In genomic region chr7:133746305-133746704, GRCh38 we compare ENCODE assay signal across 23 cellular contexts.
DNase-seq lines count a peak whose midpoint lies in the region; ATAC-seq, FAIRE-seq and TF ChIP-seq lines count a peak whose summit lies in the region.
"Had no signal": no experiment of that assay in that cellular context is flagged by ENCODE, and none has a peak within 500 bp of the region (broad histone marks: within the 10 kb centered on the region; RNA-seq: fewer than 3 reads in every experiment).

No MANE protein-coding gene starts in this region.

- DNase-seq in GM23338 (ENCODE audit: low spot score) (no peak), K562 (ENCODE audit: extremely low read depth in 1 of 4, low spot score in 3 of 4) (no peak), foreskin keratinocyte (peak; percentile 49 to 74), trophoblast cell (peak in 1 of 2 donors; percentile 3), aorta (no peak), NCI-H2196 (lab: John Stamatoyannopoulos, UW; ENCODE audit: unreplicated experiment) (no peak), EL (no peak)
- no peak for DNase-seq in effector memory CD4-positive, alpha-beta T cell
- DNase-seq: CD4-positive, alpha-beta T cell; DMS153; KBM-7; NCI-H1105 treated with DMSO at 0.1 percent for 48 hours; NCI-H1694 treated with DMSO at 0.1 percent for 48 hours; NCI-H2107; NCI-H2227 treated with DMSO at 0.1 percent for 48 hours; NCI-H524; NCI-H82; OCI-M1; RPMI8226; SIG-M5 had no signal

- TF ChIP-seq CTCF in GM23338 (conservative IDR thresholded peaks at IDR 0.05; ENCODE audit: low read depth in 2 of 2) (no peak), K562 (IDR thresholded peaks at IDR 0.05 in 2 of 3, conservative IDR thresholded peaks at IDR 0.05 in 1 of 3; ENCODE audit: insufficient read depth in 2 of 3, low read depth in 1 of 3, low read length in 3 of 3) (no peak), foreskin keratinocyte (conservative IDR thresholded peaks at IDR 0.05) (no peak)

- no peak overlapping the region for H3K4ac ChIP-seq in trophoblast cell (ENCODE audit: low read depth, low read length)

- peaks cover 21% of the 10 kb centered on the region for H3K4me1 ChIP-seq in GM23338 (ENCODE audit: insufficient read depth)
- no peaks in the 10 kb centered on the region for H3K4me1 ChIP-seq in K562 (replicated peaks in 1 of 2; ENCODE audit: control insufficient read depth in 2 of 2, insufficient read depth in 2 of 2, low read length in 2 of 2)
- peaks cover 11% of the 10 kb centered on the region for H3K4me1 ChIP-seq in foreskin keratinocyte
- peaks cover 2 to 9% of the 10 kb centered on the region in 2 experiments for H3K4me1 ChIP-seq in trophoblast cell (ENCODE audit: control insufficient read depth in 1 of 2, insufficient read depth in 2 of 2, low read length in 2 of 2)
- H3K4me1 ChIP-seq in effector memory CD4-positive, alpha-beta T cell (ENCODE audit: control insufficient read depth, insufficient read depth, low read length, poor library complexity, severe bottlenecking), result no peaks in the 10 kb centered on the region
- peaks cover 0 to 3% of the 10 kb centered on the region in 2 donors for H3K4me1 ChIP-seq in aorta (ENCODE audit: control insufficient read depth in 1 of 2, insufficient read depth in 2 of 2, low read length in 2 of 2)

- H3K27me3 Mint-ChIP-seq in GM23338 (ENCODE audit: insufficient read depth, low read depth, poor library complexity), result no peaks in the 10 kb centered on the region
- H3K27me3 Mint-ChIP-seq: CD4-positive, alpha-beta T cell had no signal

- no peak overlapping the region for H4K8ac ChIP-seq in trophoblast cell (ENCODE audit: low read depth, low read length)

- H3K36me3 ChIP-seq in GM23338 (ENCODE audit: insufficient read depth), result no peaks in the 10 kb centered on the region
- no peaks in the 10 kb centered on the region for H3K36me3 ChIP-seq in K562 (ENCODE audit: control insufficient read depth, insufficient read depth, low read length)
- H3K36me3 ChIP-seq in trophoblast cell (ENCODE audit: control insufficient read depth in 1 of 2, insufficient read depth in 2 of 2, low read length in 2 of 2), result no peaks in the 10 kb centered on the region
- no peaks in the 10 kb centered on the region for H3K36me3 ChIP-seq in effector memory CD4-positive, alpha-beta T cell (ENCODE audit: control insufficient read depth, insufficient read depth, low read length)
- H3K36me3 ChIP-seq in aorta (ENCODE audit: control insufficient read depth in 1 of 2, insufficient read depth in 2 of 2, low read length in 1 of 2), result no peaks in the 10 kb centered on the region

- no peak for TF ChIP-seq POLR2A in K562 (conservative IDR thresholded peaks at IDR 0.05)

- intact Hi-C loops in K562 (cut with micrococcal nuclease), result loop anchor here (10.0 kb wide), 1 partner anchor 312 kb away; no protein-coding TSS in a partner anchor
- intact Hi-C loops in aorta (cut with DNase I), result no loop called here

- TF ChIP-seq EP300 in K562 (IDR thresholded peaks at IDR 0.05; ENCODE audit: low read length), result no peak

- H2BK120ac ChIP-seq in trophoblast cell (ENCODE audit: insufficient read depth, low read length, poor library complexity), result no peak overlapping the region

- no peaks in the 10 kb centered on the region for H3K9me1 ChIP-seq in K562 (ENCODE audit: control insufficient read depth, insufficient read depth, low read length)

- H3K9me3 ChIP-seq in K562 (replicated peaks; ENCODE audit: control insufficient read depth, insufficient read depth, low read depth, low read length) (no peaks in the 10 kb centered on the region), trophoblast cell (ENCODE audit: insufficient read depth, low read depth, low read length) (no peaks in the 10 kb centered on the region), aorta (ENCODE audit: control insufficient read depth, low read length) (no peaks in the 10 kb centered on the region)
- H3K9me3 ChIP-seq in effector memory CD4-positive, alpha-beta T cell (ENCODE audit: control insufficient read depth, low read length), result no peaks in the 10 kb centered on the region
- H3K9me3 ChIP-seq: Caco-2 had no signal

- H3K27me3 ChIP-seq in GM23338 (ENCODE audit: insufficient read depth), result no peaks in the 10 kb centered on the region
- H3K27me3 ChIP-seq in K562 (ENCODE audit: control insufficient read depth in 2 of 2, insufficient read depth in 2 of 2, low read length in 2 of 2), result no peaks in the 10 kb centered on the region
- no peaks in the 10 kb centered on the region for H3K27me3 ChIP-seq in foreskin keratinocyte
- no peaks in the 10 kb centered on the region for H3K27me3 ChIP-seq in trophoblast cell (ENCODE audit: insufficient read depth, low read length)
- no peaks in the 10 kb centered on the region for H3K27me3 ChIP-seq in effector memory CD4-positive, alpha-beta T cell (replicated peaks; ENCODE audit: control insufficient read depth, insufficient read depth, low read length, poor library complexity, severe bottlenecking)
- no peaks in the 10 kb centered on the region for H3K27me3 ChIP-seq in aorta (ENCODE audit: control insufficient read depth in 1 of 2, insufficient read depth in 2 of 2, low read length in 1 of 2)

- H3K9ac ChIP-seq in K562 (ENCODE audit: insufficient read depth in 1 of 2, low read depth in 2 of 2, low read length in 2 of 2) (no peak overlapping the region), trophoblast cell (ENCODE audit: low read length) (no peak overlapping the region)

- no peak overlapping the region for H3K14ac ChIP-seq in trophoblast cell (ENCODE audit: low read length)

- no peak overlapping the region for H4K91ac ChIP-seq in trophoblast cell (ENCODE audit: low read depth, low read length)

- FAIRE-seq in K562 (lab: Jason Lieb, UNC), result peak; percentile 32
- FAIRE-seq: GM12878 had no signal

- H3K27ac Mint-ChIP-seq in GM23338, result peak overlapping the region; percentile 57; the same call in 1 of the 2 replicates
- H3K27ac Mint-ChIP-seq: CD4-positive, alpha-beta T cell had no signal

- no peak for TF ChIP-seq RAD21 in K562 (CRISPR knock-in tag; conservative IDR thresholded peaks at IDR 0.05 in 1 of 2, IDR thresholded peaks at IDR 0.05 in 1 of 2)

- no TSS peak for BruUV-seq in K562 (replicated peaks; lab: Mats Ljungman, UMichigan)

- H2BK5ac ChIP-seq in trophoblast cell (ENCODE audit: low read depth, low read length, poor library complexity), result no peak overlapping the region

- H3K36me3 Mint-ChIP-seq in GM23338 (ENCODE audit: low read depth), result no peaks in the 10 kb centered on the region

- H3K4me3 ChIP-seq in GM23338 (no peak overlapping the region), K562 (no peak overlapping the region), trophoblast cell (ENCODE audit: low read depth, low read length) (no peak overlapping the region), aorta (ENCODE audit: low read length in 2 of 2) (no peak overlapping the region)
- H3K4me3 ChIP-seq in effector memory CD4-positive, alpha-beta T cell (ENCODE audit: insufficient read depth, low read depth, low read length, poor library complexity, severe bottlenecking), result no peak overlapping the region
- H3K4me3 ChIP-seq: GM12878 had no signal

- in situ Hi-C loops in K562 (cut with MboI), result no loop called here

- H3K9me2 ChIP-seq in GM23338 (ENCODE audit: insufficient read depth), result no peaks in the 10 kb centered on the region

- H2AFZ ChIP-seq in GM23338 (no peak overlapping the region), K562 (ENCODE audit: low read depth, low read length) (no peak overlapping the region), trophoblast cell (ENCODE audit: insufficient read depth, low read length, poor library complexity) (no peak overlapping the region)

- H3K23ac ChIP-seq in trophoblast cell (ENCODE audit: low read length), result no peak overlapping the region

- CTCF ChIA-PET in K562 (lab: Yijun Ruan, JAX; ENCODE audit: low intra/inter-chr PET ratio), result no interaction called here

- H3K27ac ChIP-seq in GM23338 (ENCODE audit: low read depth) (peak overlapping the region; percentile 22; the same call in 1 of the 2 replicates), K562 (ENCODE audit: extremely low read depth, low read depth, low read length) (no peak overlapping the region), foreskin keratinocyte (peak overlapping the region; percentile 0), trophoblast cell (ENCODE audit: low read depth, low read length) (peak overlapping the region; percentile 87), aorta (ENCODE audit: low read depth in 1 of 2, low read length in 2 of 2) (no peak overlapping the region)
- H3K27ac ChIP-seq in effector memory CD4-positive, alpha-beta T cell (ENCODE audit: insufficient read depth, low read length, poor library complexity, severe bottlenecking), result no peak overlapping the region

- no peak overlapping the region for H2AK5ac ChIP-seq in trophoblast cell (ENCODE audit: low read length)

- peak overlapping the region; percentile 82 for H2BK12ac ChIP-seq in trophoblast cell (ENCODE audit: low read length)

- no peaks in the 10 kb centered on the region for H3K79me2 ChIP-seq in GM23338 (replicated peaks; ENCODE audit: insufficient read depth)
- H3K79me2 ChIP-seq in K562 (ENCODE audit: control insufficient read depth, insufficient read depth, low read length), result no peaks in the 10 kb centered on the region
- H3K79me2 ChIP-seq in trophoblast cell (ENCODE audit: control insufficient read depth, insufficient read depth, low read length, poor library complexity), result no peaks in the 10 kb centered on the region

- H3K4me1 Mint-ChIP-seq in GM23338, result peaks cover 44% of the 10 kb centered on the region; the same call in 2 of the 3 replicates

- peaks cover 2% of the 10 kb centered on the region for H3K79me1 ChIP-seq in trophoblast cell (ENCODE audit: low read length)

- H3K4me2 ChIP-seq in GM23338 (no peak overlapping the region), K562 (ENCODE audit: insufficient read depth, low read length) (no peak overlapping the region), trophoblast cell (ENCODE audit: low read length) (peak overlapping the region; percentile 30)

- WGBS in K562 (ENCODE audit: insufficient coverage, low coverage, missing lambda C conversion rate), result 20% methylated on average over 3 of the region's 3 CpGs
- WGBS in trophoblast cell (ENCODE audit: extremely low coverage, insufficient coverage, insufficient read length), result no CpG with 5 or more reads among the region's 3 CpGs
- 54 to 55% methylated on average over 3 of the region's 3 CpGs for WGBS in aorta, 2 donors

- no peak overlapping the region for H4K12ac ChIP-seq in trophoblast cell (ENCODE audit: low read depth, low read length)

- no peak overlapping the region for H3K18ac ChIP-seq in trophoblast cell (ENCODE audit: low read length)

- H3K9me3 Mint-ChIP-seq in GM23338, result no peaks in the 10 kb centered on the region
- H3K9me3 Mint-ChIP-seq: CD4-positive, alpha-beta T cell had no signal

- POLR2A ChIA-PET in K562 (lab: Yijun Ruan, JAX), result no interaction called here

- no peak overlapping the region for H3K4me3 Mint-ChIP-seq in GM23338
- H3K4me3 Mint-ChIP-seq: CD4-positive, alpha-beta T cell had no signal

- no peak for ATAC-seq in GM23338
- no peak for ATAC-seq in K562
- ATAC-seq in foreskin keratinocyte, result peak; percentile 92
- ATAC-seq in aorta (ENCODE audit: low FRiP score), result no peak
- ATAC-seq: GM12878, HCT116 had no signal

- H3F3A ChIP-seq in GM23338 (replicated peaks; ENCODE audit: low read depth), result no peaks in the 10 kb centered on the region

- H4K20me1 ChIP-seq in GM23338 (replicated peaks; ENCODE audit: insufficient read depth) (no peaks in the 10 kb centered on the region), K562 (replicated peaks; ENCODE audit: control insufficient read depth, insufficient read depth, low read length) (no peaks in the 10 kb centered on the region)

TF ChIP-seq in K562, 482 proteins besides CTCF, POLR2A, EP300 and RAD21 (continues in another document):
- no peak for TF ChIP-seq TBL1XR1 (IDR thresholded peaks at IDR 0.05; ENCODE audit: low read length in 2 of 2)

Comparison
In these comparisons a context has a peak if more than half of its experiments do, and no peak if none do; other contexts are left out.
1. DNase-seq: peak in foreskin keratinocyte (2 of 2); none in GM23338 (single experiment), K562 (0 of 4), effector memory CD4-positive, alpha-beta T cell (0 of 3), aorta (0 of 2), NCI-H2196 (single experiment) and EL (single experiment).
2. H3K27ac ChIP-seq: peak in GM23338 (single experiment), foreskin keratinocyte (single experiment) and trophoblast cell (single experiment); none in K562 (single experiment), effector memory CD4-positive, alpha-beta T cell (single experiment) and aorta (0 of 2).